In the genomic region with DNA sequence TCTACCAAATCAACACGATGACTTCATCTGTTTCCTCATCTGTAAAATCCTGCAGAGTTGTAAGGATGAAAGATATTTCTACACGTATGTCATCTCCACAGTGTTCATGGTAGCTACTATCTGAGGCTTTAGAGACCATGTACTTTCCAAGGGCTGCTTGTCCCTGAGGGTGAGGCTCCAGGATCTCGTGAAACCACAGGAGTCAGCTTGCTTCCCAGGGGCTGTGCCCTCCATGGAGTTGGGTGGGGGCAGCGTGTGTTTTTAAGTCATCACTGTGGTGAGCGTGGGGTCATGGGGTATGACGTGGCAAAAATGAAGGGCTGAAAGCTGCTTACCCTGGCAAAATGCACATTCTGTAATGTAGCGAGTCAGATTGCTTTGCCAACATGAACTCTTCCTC, we compare ENCODE assay signal across 1 cellular context.
TF ChIP-seq lines count a peak whose summit lies in the region.

No MANE protein-coding gene starts in this region.

TF ChIP-seq in K562, 482 proteins besides CTCF, POLR2A, EP300 and RAD21 (continued from another document):
- TF ChIP-seq, protein P1, sequence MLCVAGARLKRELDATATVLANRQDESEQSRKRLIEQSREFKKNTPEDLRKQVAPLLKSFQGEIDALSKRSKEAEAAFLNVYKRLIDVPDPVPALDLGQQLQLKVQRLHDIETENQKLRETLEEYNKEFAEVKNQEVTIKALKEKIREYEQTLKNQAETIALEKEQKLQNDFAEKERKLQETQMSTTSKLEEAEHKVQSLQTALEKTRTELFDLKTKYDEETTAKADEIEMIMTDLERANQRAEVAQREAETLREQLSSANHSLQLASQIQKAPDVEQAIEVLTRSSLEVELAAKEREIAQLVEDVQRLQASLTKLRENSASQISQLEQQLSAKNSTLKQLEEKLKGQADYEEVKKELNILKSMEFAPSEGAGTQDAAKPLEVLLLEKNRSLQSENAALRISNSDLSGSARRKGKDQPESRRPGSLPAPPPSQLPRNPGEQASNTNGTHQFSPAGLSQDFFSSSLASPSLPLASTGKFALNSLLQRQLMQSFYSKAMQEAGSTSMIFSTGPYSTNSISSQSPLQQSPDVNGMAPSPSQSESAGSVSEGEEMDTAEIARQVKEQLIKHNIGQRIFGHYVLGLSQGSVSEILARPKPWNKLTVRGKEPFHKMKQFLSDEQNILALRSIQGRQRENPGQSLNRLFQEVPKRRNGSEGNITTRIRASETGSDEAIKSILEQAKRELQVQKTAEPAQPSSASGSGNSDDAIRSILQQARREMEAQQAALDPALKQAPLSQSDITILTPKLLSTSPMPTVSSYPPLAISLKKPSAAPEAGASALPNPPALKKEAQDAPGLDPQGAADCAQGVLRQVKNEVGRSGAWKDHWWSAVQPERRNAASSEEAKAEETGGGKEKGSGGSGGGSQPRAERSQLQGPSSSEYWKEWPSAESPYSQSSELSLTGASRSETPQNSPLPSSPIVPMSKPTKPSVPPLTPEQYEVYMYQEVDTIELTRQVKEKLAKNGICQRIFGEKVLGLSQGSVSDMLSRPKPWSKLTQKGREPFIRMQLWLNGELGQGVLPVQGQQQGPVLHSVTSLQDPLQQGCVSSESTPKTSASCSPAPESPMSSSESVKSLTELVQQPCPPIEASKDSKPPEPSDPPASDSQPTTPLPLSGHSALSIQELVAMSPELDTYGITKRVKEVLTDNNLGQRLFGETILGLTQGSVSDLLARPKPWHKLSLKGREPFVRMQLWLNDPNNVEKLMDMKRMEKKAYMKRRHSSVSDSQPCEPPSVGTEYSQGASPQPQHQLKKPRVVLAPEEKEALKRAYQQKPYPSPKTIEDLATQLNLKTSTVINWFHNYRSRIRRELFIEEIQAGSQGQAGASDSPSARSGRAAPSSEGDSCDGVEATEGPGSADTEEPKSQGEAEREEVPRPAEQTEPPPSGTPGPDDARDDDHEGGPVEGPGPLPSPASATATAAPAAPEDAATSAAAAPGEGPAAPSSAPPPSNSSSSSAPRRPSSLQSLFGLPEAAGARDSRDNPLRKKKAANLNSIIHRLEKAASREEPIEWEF (CRISPR knock-in tag; IDR thresholded peaks at IDR 0.05): no peak
- TF ChIP-seq ZNF316 (IDR thresholded peaks at IDR 0.05): peak; percentile 62
- TF ChIP-seq PPARD (CRISPR knock-in tag; IDR thresholded peaks at IDR 0.05): no peak
- no peak for TF ChIP-seq ZBTB8A (IDR thresholded peaks at IDR 0.05; ENCODE audit: partially characterized antibody)
TF ChIP-seq in K562: peak in this region for 4.
